Comparison of ENCODE assay signal across 8 cellular contexts in the genomic region with DNA sequence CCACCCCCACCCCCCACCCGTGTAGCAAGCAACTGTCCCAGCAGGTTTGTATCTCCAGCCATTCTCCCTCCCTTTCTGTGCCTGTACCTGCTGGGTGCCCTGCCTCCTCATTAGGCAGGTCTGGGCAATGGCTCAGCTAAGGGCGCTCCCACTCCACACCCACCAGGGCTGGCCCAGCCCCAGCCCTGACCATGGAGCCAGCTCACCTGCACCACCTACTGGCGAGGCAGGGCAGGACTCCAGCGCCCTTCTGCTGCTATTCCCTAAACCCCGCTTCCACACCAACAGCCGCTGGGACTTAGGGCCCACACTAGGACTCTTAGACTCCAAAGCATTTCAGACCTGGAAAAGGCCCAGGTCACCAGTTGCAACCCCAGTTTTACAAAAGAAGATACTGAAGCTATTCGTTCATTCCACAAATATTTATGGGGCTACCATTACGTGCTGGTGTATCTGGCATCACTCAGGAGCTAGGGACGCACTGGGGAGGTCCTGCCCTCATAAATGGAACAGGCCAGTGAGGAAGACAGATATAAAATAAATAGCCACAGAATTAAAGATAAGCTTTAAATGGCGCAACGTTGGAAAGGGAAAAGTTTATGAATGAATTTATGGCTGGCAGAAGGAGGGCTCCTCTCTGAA. TPM values are rescaled to one million over a fixed set of nuclear protein-coding genes. Genes with fewer than 3 reads are reported as not detected.
DNase-seq lines count a peak whose midpoint lies in the region; ATAC-seq, FAIRE-seq and TF ChIP-seq lines count a peak whose summit lies in the region.

No MANE protein-coding gene starts in this region.

- no peaks in the 10 kb centered on the region for H3K36me3 ChIP-seq in iPS DF 6.9 (ENCODE audit: control insufficient read depth, insufficient read depth, low read length)

- 100% methylated on average over 2 of the region's 11 CpGs for WGBS in iPS DF 6.9 (ENCODE audit: insufficient coverage, insufficient read length)

- H3K4me1 Mint-ChIP-seq in activated T-helper 17 cell treated with anti-CD3 and anti-CD28 coated beads, Interleukin-2, amount 50 U/mL, for 72 hours, result peaks cover 16% of the 10 kb centered on the region

- no peak for TF ChIP-seq POLR2A in GM12891 (IDR thresholded peaks at IDR 0.05; ENCODE audit: low read depth, low read length)

- no peaks in the 10 kb centered on the region for H3K9me3 ChIP-seq in iPS DF 6.9 (ENCODE audit: control insufficient read depth, insufficient read depth, low read length)

- H3K4me3 Mint-ChIP-seq in activated T-helper 17 cell treated with anti-CD3 and anti-CD28 coated beads, Interleukin-2, amount 50 U/mL, for 72 hours, result no peak overlapping the region

- H3K27me3 ChIP-seq in iPS DF 6.9 (ENCODE audit: control insufficient read depth, insufficient read depth, low read length), result no peaks in the 10 kb centered on the region

- H3K4me1 ChIP-seq in iPS DF 6.9 (ENCODE audit: control insufficient read depth, insufficient read depth, low read length), result peaks cover 1% of the 10 kb centered on the region

- H3K4me3 ChIP-seq in iPS DF 6.9 (ENCODE audit: low read length), result no peak overlapping the region

- ATAC-seq in SK-N-SH treated with all-trans-retinoic acid at 6 μM for 48 hours (peak; percentile 86), GM18873 (IDR thresholded peaks at IDR 0.05; ENCODE audit: low FRiP score, unreplicated experiment) (no peak)
- ATAC-seq in activated T-helper 17 cell treated with anti-CD3 and anti-CD28 coated beads, Interleukin-2, amount 50 U/mL, for 72 hours (replicated peaks), result no peak

- no peaks in the 10 kb centered on the region for H3K9me3 Mint-ChIP-seq in activated T-helper 17 cell treated with anti-CD3 and anti-CD28 coated beads, Interleukin-2, amount 50 U/mL, for 72 hours

- H3K27ac ChIP-seq in iPS DF 6.9 (ENCODE audit: low read length), result no peak overlapping the region

- FAIRE-seq in GM12891 (lab: Jason Lieb, UNC), result peak; percentile 85

- DNase-seq in AG08396 (ENCODE audit: low spot score), result peak; percentile 35
- peak; percentile 47 for DNase-seq in GM12891 (ENCODE audit: insufficient read length, low spot score)
- peak; percentile 43 for DNase-seq in iPS DF 6.9 (ENCODE audit: low read depth, low spot score)
- DNase-seq in middle frontal gyrus (ENCODE audit: extremely low spot score, low spot score), result no peak
- no peak for DNase-seq in stimulated activated naive CD4-positive, alpha-beta T cell treated with Interleukin-2 at 50 U/mL for 16 hours (lab: John Stamatoyannopoulos, UW)

- H3K36me3 Mint-ChIP-seq in activated T-helper 17 cell treated with anti-CD3 and anti-CD28 coated beads, Interleukin-2, amount 50 U/mL, for 72 hours (ENCODE audit: low read depth), result no peaks in the 10 kb centered on the region

- peaks cover 4% of the 10 kb centered on the region for H3K27me3 Mint-ChIP-seq in activated T-helper 17 cell treated with anti-CD3 and anti-CD28 coated beads, Interleukin-2, amount 50 U/mL, for 72 hours

- H3K27ac Mint-ChIP-seq in activated T-helper 17 cell treated with anti-CD3 and anti-CD28 coated beads, Interleukin-2, amount 50 U/mL, for 72 hours, result no peak overlapping the region

TF ChIP-seq in GM12891, 5 proteins besides CTCF, POLR2A, EP300 and RAD21:
- TF ChIP-seq POLR2AphosphoS5 (IDR thresholded peaks at IDR 0.05; ENCODE audit: low read depth, low read length), result no peak
- TF ChIP-seq TAF1 (IDR thresholded peaks at IDR 0.05; ENCODE audit: low read depth, low read length), result no peak
- no peak for TF ChIP-seq POU2F2 (IDR thresholded peaks at IDR 0.05; ENCODE audit: low read depth, low read length)
- TF ChIP-seq SPI1 (IDR thresholded peaks at IDR 0.05; ENCODE audit: low read depth, low read length), result no peak
- no peak for TF ChIP-seq PAX5 (IDR thresholded peaks at IDR 0.05; ENCODE audit: insufficient read depth, low read length, severe bottlenecking)

TF ChIP-seq in SK-N-SH treated with all-trans-retinoic acid at 6 μM for 48 hours, 23 proteins besides CTCF, POLR2A, EP300 and RAD21:
- TF ChIP-seq ZC3H10 (CRISPR knock-in tag; IDR thresholded peaks at IDR 0.05), result no peak
- TF ChIP-seq ZNF8 (CRISPR knock-in tag; IDR thresholded peaks at IDR 0.05), result no peak
- no peak for TF ChIP-seq CSDC2 (CRISPR knock-in tag; IDR thresholded peaks at IDR 0.05)
- no peak for TF ChIP-seq RARB (CRISPR knock-in tag; IDR thresholded peaks at IDR 0.05)
- TF ChIP-seq PATZ1 (CRISPR knock-in tag; IDR thresholded peaks at IDR 0.05; ENCODE audit: borderline replicate concordance), result no peak
- TF ChIP-seq, protein P1, sequence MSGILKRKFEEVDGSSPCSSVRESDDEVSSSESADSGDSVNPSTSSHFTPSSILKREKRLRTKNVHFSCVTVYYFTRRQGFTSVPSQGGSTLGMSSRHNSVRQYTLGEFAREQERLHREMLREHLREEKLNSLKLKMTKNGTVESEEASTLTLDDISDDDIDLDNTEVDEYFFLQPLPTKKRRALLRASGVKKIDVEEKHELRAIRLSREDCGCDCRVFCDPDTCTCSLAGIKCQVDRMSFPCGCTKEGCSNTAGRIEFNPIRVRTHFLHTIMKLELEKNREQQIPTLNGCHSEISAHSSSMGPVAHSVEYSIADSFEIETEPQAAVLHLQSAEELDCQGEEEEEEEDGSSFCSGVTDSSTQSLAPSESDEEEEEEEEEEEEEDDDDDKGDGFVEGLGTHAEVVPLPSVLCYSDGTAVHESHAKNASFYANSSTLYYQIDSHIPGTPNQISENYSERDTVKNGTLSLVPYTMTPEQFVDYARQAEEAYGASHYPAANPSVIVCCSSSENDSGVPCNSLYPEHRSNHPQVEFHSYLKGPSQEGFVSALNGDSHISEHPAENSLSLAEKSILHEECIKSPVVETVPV (CRISPR knock-in tag; IDR thresholded peaks at IDR 0.05), result no peak
- no peak for TF ChIP-seq ESRRG (CRISPR knock-in tag; IDR thresholded peaks at IDR 0.05)
- no peak for TF ChIP-seq GLIS3 (CRISPR knock-in tag; IDR thresholded peaks at IDR 0.05)
- TF ChIP-seq BACH2 (CRISPR knock-in tag; IDR thresholded peaks at IDR 0.05; ENCODE audit: borderline replicate concordance), result no peak
- no peak for TF ChIP-seq PPARA (CRISPR knock-in tag; IDR thresholded peaks at IDR 0.05; ENCODE audit: borderline replicate concordance)
- TF ChIP-seq ISL1 (CRISPR knock-in tag; IDR thresholded peaks at IDR 0.05), result no peak
- no peak for TF ChIP-seq OSR1 (CRISPR knock-in tag; IDR thresholded peaks at IDR 0.05)
- TF ChIP-seq TOX (CRISPR knock-in tag; IDR thresholded peaks at IDR 0.05; ENCODE audit: borderline replicate concordance), result no peak
- TF ChIP-seq ZFP3 (CRISPR knock-in tag; IDR thresholded peaks at IDR 0.05), result no peak
- TF ChIP-seq ZNF70 (CRISPR knock-in tag; IDR thresholded peaks at IDR 0.05), result no peak
- TF ChIP-seq POU6F1 (CRISPR knock-in tag; IDR thresholded peaks at IDR 0.05; ENCODE audit: borderline replicate concordance, low read depth), result no peak
- no peak for TF ChIP-seq ZNF565 (CRISPR knock-in tag; conservative IDR thresholded peaks at IDR 0.05; ENCODE audit: low read depth)
- no peak for TF ChIP-seq ZFP30 (CRISPR knock-in tag; IDR thresholded peaks at IDR 0.05)

RNA-seq across cellular contexts. Expression of gene PGLYRP3, which starts 24.0 kb away (rescaled TPM):
- 0.27 TPM for polyA plus RNA-seq in GM12891 (2012; ENCODE audit: low read depth, missing spikeins)
- total RNA-seq in activated T-helper 17 cell treated with anti-CD3 and anti-CD28 coated beads, Interleukin-2, amount 50 U/mL, for 72 hours, result not detected

RNA-seq across cellular contexts. Expression of gene LORICRIN, which starts 29.3 kb away (rescaled TPM):
- polyA plus RNA-seq in GM12891 (2012; ENCODE audit: low read depth, missing spikeins), result not detected
- total RNA-seq in activated T-helper 17 cell treated with anti-CD3 and anti-CD28 coated beads, Interleukin-2, amount 50 U/mL, for 72 hours, result not detected

RNA-seq across cellular contexts. Expression of gene PGLYRP4, which starts 59.9 kb away (rescaled TPM):
- polyA plus RNA-seq in GM12891 (2012; ENCODE audit: low read depth, missing spikeins), result 1.1 TPM
- total RNA-seq in activated T-helper 17 cell treated with anti-CD3 and anti-CD28 coated beads, Interleukin-2, amount 50 U/mL, for 72 hours, result under 1 TPM; 0.22 to 0.26 TPM

Comparison
In these comparisons a context has a peak if more than half of its experiments do, and no peak if none do; other contexts are left out.
1. DNase-seq: peak in AG08396 (single experiment), GM12891 (single experiment) and iPS DF 6.9 (single experiment); none in middle frontal gyrus (single experiment) and stimulated activated naive CD4-positive, alpha-beta T cell treated with Interleukin-2 at 50 U/mL for 16 hours (single experiment).